In the genomic region with DNA sequence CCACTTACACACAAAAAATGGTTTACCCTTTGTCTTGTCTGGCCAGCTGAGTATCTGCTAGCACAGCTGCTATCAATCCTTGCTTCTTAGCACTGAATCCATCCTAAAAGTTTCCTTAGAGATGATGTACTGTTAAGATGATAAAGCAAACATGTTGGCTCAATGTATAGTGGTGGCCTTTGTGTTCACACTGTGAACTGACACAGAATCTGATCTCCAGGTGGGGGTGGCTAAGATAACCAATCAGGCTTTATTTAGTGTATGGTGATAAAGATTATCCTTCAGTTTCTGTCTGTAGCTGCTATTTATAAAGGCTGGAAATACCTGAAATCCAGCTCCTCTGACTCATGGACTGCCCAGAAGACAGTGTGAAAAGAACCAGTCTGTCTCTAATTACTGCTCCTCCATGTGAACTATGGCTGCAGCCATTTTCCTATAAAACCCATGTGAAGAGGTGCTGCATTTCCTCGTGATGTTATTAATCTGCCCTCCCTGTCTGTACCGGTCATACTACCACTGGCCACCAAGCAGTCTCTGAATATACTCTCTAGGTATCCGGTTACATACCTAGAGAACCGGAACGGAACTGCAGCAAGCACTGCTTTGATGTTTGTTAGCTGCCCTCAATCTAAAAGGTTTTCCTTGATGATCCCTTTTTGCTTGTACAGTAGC, we compare ENCODE assay signal across 11 cellular contexts.
A peak's percentile ranks its signal among the peaks of the same experiment; 100 is the strongest.
DNase-seq lines count a peak whose midpoint lies in the region; ATAC-seq and TF ChIP-seq lines count a peak whose summit lies in the region.
"Had no signal": no experiment of that assay in that cellular context is flagged by ENCODE, and none has a peak within 500 bp of the region (broad histone marks: within the 10 kb centered on the region; RNA-seq: fewer than 3 reads in every experiment).

No MANE protein-coding gene starts in this region.

- POLR2A ChIA-PET in HEK293T (lab: Yijun Ruan, JAX) (no interaction called here), PC-3 (lab: Charles Lee; ENCODE audit: unreplicated experiment) (no interaction called here)
- POLR2A ChIA-PET in activated CD4-positive, alpha-beta memory T cell treated with anti-CD3 and anti-CD28 coated beads for 36 hours (lab: Charles Lee): no interaction called here

- 0 out of 2 replicates have a peak overlapping the region, but pooled peaks have one; percentile 50 for H2AFZ ChIP-seq in PC-3 (ENCODE audit: low read length)

- H3K9me3 ChIP-seq in PC-3 (ENCODE audit: low read length): no peaks in the 10 kb centered on the region
- H3K9me3 ChIP-seq: vagina had no signal

- H3K4me3 Mint-ChIP-seq in activated CD4-positive, alpha-beta memory T cell treated with anti-CD3 and anti-CD28 coated beads for 36 hours: no peak overlapping the region
- H3K4me3 Mint-ChIP-seq: effector memory CD8-positive, alpha-beta T cell had no signal

- no peaks in the 10 kb centered on the region for H3K9me2 ChIP-seq in PC-3 (replicated peaks; ENCODE audit: low read length)

- H3K27ac ChIP-seq in PC-3 (ENCODE audit: low read length): no peak overlapping the region
- H3K27ac ChIP-seq: vagina had no signal

- H3K4me3 ChIP-seq in PC-3 (ENCODE audit: low read length) (no peak overlapping the region), fibroblast of mammary gland (ENCODE audit: control insufficient read depth, low read depth, low read length) (no peak overlapping the region)
- H3K4me3 ChIP-seq: vagina had no signal

- H3K27ac Mint-ChIP-seq in activated CD4-positive, alpha-beta memory T cell treated with anti-CD3 and anti-CD28 coated beads for 36 hours: no peak overlapping the region
- H3K27ac Mint-ChIP-seq: effector memory CD8-positive, alpha-beta T cell had no signal

- H3K36me3 ChIP-seq in PC-3 (ENCODE audit: low read depth, low read length): no peaks in the 10 kb centered on the region
- H3K36me3 ChIP-seq: vagina had no signal

- no peaks in the 10 kb centered on the region for H3K4me1 Mint-ChIP-seq in activated CD4-positive, alpha-beta memory T cell treated with anti-CD3 and anti-CD28 coated beads for 36 hours (ENCODE audit: low read depth)

- peaks cover 3% of the 10 kb centered on the region; the same call in 1 of the 2 replicates for H3K4me1 ChIP-seq in PC-3 (ENCODE audit: insufficient read depth, low read length)

- peak; percentile 84 for ATAC-seq in PC-3
- ATAC-seq in sciatic nerve: peak; percentile 22
- no peak for ATAC-seq in GM19455 (IDR thresholded peaks at IDR 0.05; ENCODE audit: unreplicated experiment)
- ATAC-seq: effector memory CD8-positive, alpha-beta T cell had no signal

- H3K27me3 Mint-ChIP-seq in activated CD4-positive, alpha-beta memory T cell treated with anti-CD3 and anti-CD28 coated beads for 36 hours: no peaks in the 10 kb centered on the region
- H3K27me3 Mint-ChIP-seq: effector memory CD8-positive, alpha-beta T cell had no signal

- no peak overlapping the region for H3K9ac ChIP-seq in PC-3 (ENCODE audit: low read length)

- CTCF ChIA-PET in HEK293T (lab: Yijun Ruan, JAX) (no interaction called here), PC-3 (lab: Charles Lee) (no interaction called here)
- CTCF ChIA-PET in activated CD4-positive, alpha-beta memory T cell treated with anti-CD3 and anti-CD28 coated beads for 36 hours (lab: Charles Lee): no interaction called here

- H3K36me3 Mint-ChIP-seq in activated CD4-positive, alpha-beta memory T cell treated with anti-CD3 and anti-CD28 coated beads for 36 hours: no peaks in the 10 kb centered on the region

- no peaks in the 10 kb centered on the region for H3F3A ChIP-seq in PC-3 (ENCODE audit: low read length, unreplicated experiment)

- H3K27me3 ChIP-seq in PC-3 (ENCODE audit: low read length): no peaks in the 10 kb centered on the region
- H3K27me3 ChIP-seq: vagina had no signal

- intact Hi-C loops in PC-3 (cut with micrococcal nuclease) (no loop called here), sciatic nerve (cut with DNase I) (no loop called here)
- intact Hi-C loops in activated CD4-positive, alpha-beta memory T cell treated with anti-CD3 and anti-CD28 coated beads for 36 hours (cut with micrococcal nuclease): no loop called here

- DNase-seq in HEK293T (ENCODE audit: extremely low spot score) (peak; percentile 71), PC-3 (peak; percentile 42), fibroblast of mammary gland (ENCODE audit: low read depth) (peak; percentile 49), sciatic nerve (ENCODE audit: low spot score) (no peak)
- no peak for DNase-seq in activated CD4-positive, alpha-beta memory T cell treated with anti-CD3 and anti-CD28 coated beads for 36 hours
- no peak for DNase-seq in activated CD4-positive, alpha-beta T cell treated with anti-CD3 and anti-CD28 coated beads, Interleukin-2, amount 50 U/mL, for 48 hours
- DNase-seq: effector memory CD8-positive, alpha-beta T cell; KG1; stimulated activated CD4-positive, alpha-beta T cell treated with anti-CD3 and anti-CD28 coated beads, Interleukin-4, amount 100 ng/mL, for 4 hours had no signal

- no peaks in the 10 kb centered on the region for H4K20me1 ChIP-seq in PC-3 (ENCODE audit: low read length)

- TF ChIP-seq CTCF in PC-3 (conservative IDR thresholded peaks at IDR 0.05; ENCODE audit: low read depth, low read length) (no peak), fibroblast of mammary gland (conservative IDR thresholded peaks at IDR 0.05; ENCODE audit: control insufficient read depth, insufficient read depth, low read depth, low read length) (no peak)

- no peaks in the 10 kb centered on the region for H3K9me3 Mint-ChIP-seq in activated CD4-positive, alpha-beta memory T cell treated with anti-CD3 and anti-CD28 coated beads for 36 hours

- H3K4me2 ChIP-seq in PC-3 (ENCODE audit: low read length): 0 out of 2 replicates have a peak overlapping the region, but pooled peaks have one; percentile 21

- BruUV-seq in PC-3 (replicated peaks; lab: Mats Ljungman, UMichigan): no TSS peak

- H3K79me2 ChIP-seq in PC-3 (ENCODE audit: low read length): no peaks in the 10 kb centered on the region

TF ChIP-seq in HEK293T, 16 proteins besides CTCF, POLR2A, EP300 and RAD21:
- TF ChIP-seq LEF1 (IDR thresholded peaks at IDR 0.05; ENCODE audit: borderline replicate concordance) (peak; percentile 53; the same call in 1 of the 2 replicates), SP1 (IDR thresholded peaks at IDR 0.05) (no peak)

Comparison
In these comparisons a context has a peak if more than half of its experiments do, and no peak if none do; other contexts are left out.
1. DNase-seq: peak in HEK293T (single experiment), PC-3 (single experiment) and fibroblast of mammary gland (single experiment); none in sciatic nerve (single experiment), activated CD4-positive, alpha-beta memory T cell treated with anti-CD3 and anti-CD28 coated beads for 36 hours (single experiment) and activated CD4-positive, alpha-beta T cell treated with anti-CD3 and anti-CD28 coated beads, Interleukin-2, amount 50 U/mL, for 48 hours (0 of 2).